ENCODE assay signal across 12 cellular contexts in genomic region chr17:34386925-34387550, GRCh38. TPM values are rescaled to one million over a fixed set of nuclear protein-coding genes. Genes with fewer than 3 reads are reported as not detected.
DNase-seq lines count a peak whose midpoint lies in the region; ATAC-seq, FAIRE-seq and TF ChIP-seq lines count a peak whose summit lies in the region.
"Had no signal": no experiment of that assay in that cellular context is flagged by ENCODE, and none has a peak within 500 bp of the region (broad histone marks: within the 10 kb centered on the region; RNA-seq: fewer than 3 reads in every experiment).

No MANE protein-coding gene starts in this region.

- CTCF ChIA-PET in CD8-positive, alpha-beta T cell (lab: Charles Lee): no interaction called here
- CTCF ChIA-PET in SK-N-SH (lab: Yijun Ruan, JAX): interaction anchor here (1.2 to 6.9 kb wide), 3 partner anchors 26 to 216 kb away, joined by 4 to 38 read pairs (median 4); no protein-coding TSS in a partner anchor

- H3K9me3 Mint-ChIP-seq in astrocyte (ENCODE audit: unreplicated experiment) (no peaks in the 10 kb centered on the region), nephron (no peaks in the 10 kb centered on the region), immature natural killer cell (no peaks in the 10 kb centered on the region)
- H3K9me3 Mint-ChIP-seq in CD8-positive, alpha-beta T cell: no peaks in the 10 kb centered on the region

- no peak for TF ChIP-seq EP300 in SK-N-SH (IDR thresholded peaks at IDR 0.05; ENCODE audit: borderline replicate concordance in 1 of 2, low read depth in 1 of 2, low read length in 1 of 2)

- H3F3A ChIP-seq in MM.1S (ENCODE audit: insufficient read depth, low read length) (peaks cover 78% of the 10 kb centered on the region), SK-N-SH (replicated peaks; ENCODE audit: insufficient read depth) (no peaks in the 10 kb centered on the region)

- H3K27me3 Mint-ChIP-seq in astrocyte (ENCODE audit: low read depth, unreplicated experiment) (peaks cover 18% of the 10 kb centered on the region), nephron (ENCODE audit: low read depth) (peaks cover 14% of the 10 kb centered on the region), immature natural killer cell (ENCODE audit: low read depth in 3 of 3) (peaks cover 2 to 17% (median 8%) of the 10 kb centered on the region in 3 donors)
- peaks cover 8% of the 10 kb centered on the region for H3K27me3 Mint-ChIP-seq in CD8-positive, alpha-beta T cell (ENCODE audit: low read depth)

- TF ChIP-seq CTCF in MM.1S (IDR thresholded peaks at IDR 0.05; ENCODE audit: low read length) (no peak), astrocyte (IDR thresholded peaks at IDR 0.05; ENCODE audit: insufficient read depth, low read depth, low read length) (no peak), nephron (IDR thresholded peaks at IDR 0.05; ENCODE audit: unreplicated experiment in 3 of 3) (no peak), SK-N-SH (IDR thresholded peaks at IDR 0.05) (no peak)
- no peak for TF ChIP-seq CTCF in CD8-positive, alpha-beta T cell (IDR thresholded peaks at IDR 0.05)

- H2AFZ ChIP-seq in MM.1S (ENCODE audit: low read length) (no peak overlapping the region), astrocyte (ENCODE audit: low read depth, low read length) (no peak overlapping the region), SK-N-SH (ENCODE audit: low read depth) (no peak overlapping the region)

- 62% methylated on average over 4 of the region's 4 CpGs for WGBS in SK-N-SH (ENCODE audit: low lambda C conversion rate)

- no peak for TF ChIP-seq RAD21 in SK-N-SH (IDR thresholded peaks at IDR 0.05; ENCODE audit: low read length)

- H3K4me1 Mint-ChIP-seq in astrocyte (ENCODE audit: low read depth, unreplicated experiment) (peaks cover 16% of the 10 kb centered on the region), nephron (peaks cover 4% of the 10 kb centered on the region), immature natural killer cell (peaks cover 2 to 17% of the 10 kb centered on the region in 2 donors)
- H3K4me1 Mint-ChIP-seq in CD8-positive, alpha-beta T cell (ENCODE audit: low read depth): peaks cover 2% of the 10 kb centered on the region

- H3K27ac Mint-ChIP-seq in astrocyte (ENCODE audit: unreplicated experiment) (peak overlapping the region; percentile 20), nephron (peak overlapping the region; percentile 75 to 98 (median 97)), immature natural killer cell (no peak overlapping the region)
- H3K27ac Mint-ChIP-seq in CD8-positive, alpha-beta T cell: no peak overlapping the region
- H3K27ac Mint-ChIP-seq: activated naive CD8-positive, alpha-beta T cell had no signal

- H3K36me3 ChIP-seq in MM.1S (replicated peaks; ENCODE audit: insufficient read depth, low read length): no peaks in the 10 kb centered on the region
- H3K36me3 ChIP-seq in astrocyte (ENCODE audit: insufficient read depth, low read length): no peaks in the 10 kb centered on the region
- no peaks in the 10 kb centered on the region for H3K36me3 ChIP-seq in CD8-positive, alpha-beta T cell (ENCODE audit: insufficient read depth, low read length)
- H3K36me3 ChIP-seq in SK-N-SH (replicated peaks in 1 of 2; ENCODE audit: control insufficient read depth in 1 of 2, insufficient read depth in 2 of 2, low read length in 1 of 2): no peaks in the 10 kb centered on the region

- H3K9me2 ChIP-seq in MM.1S (replicated peaks; ENCODE audit: insufficient read depth, low read length): no peaks in the 10 kb centered on the region
- no peaks in the 10 kb centered on the region for H3K9me2 ChIP-seq in SK-N-SH

- H3K4me3 Mint-ChIP-seq in astrocyte (ENCODE audit: unreplicated experiment) (no peak overlapping the region), nephron (peak overlapping the region in 1 of 3 experiments; percentile 18), immature natural killer cell (no peak overlapping the region)
- no peak overlapping the region for H3K4me3 Mint-ChIP-seq in CD8-positive, alpha-beta T cell
- H3K4me3 Mint-ChIP-seq: activated naive CD8-positive, alpha-beta T cell had no signal

- ATAC-seq in CD8-positive, alpha-beta T cell: no peak

- FAIRE-seq in astrocyte (lab: Jason Lieb, UNC): no peak
- FAIRE-seq: endometrium had no signal

- peak overlapping the region; percentile 65 for H3K9ac ChIP-seq in MM.1S (ENCODE audit: low read length)
- H3K9ac ChIP-seq in astrocyte (ENCODE audit: low read length): no peak overlapping the region
- no peak overlapping the region for H3K9ac ChIP-seq in SK-N-SH

- H3K36me3 Mint-ChIP-seq in astrocyte (ENCODE audit: low read depth, unreplicated experiment) (no peaks in the 10 kb centered on the region), nephron (ENCODE audit: low read depth) (no peaks in the 10 kb centered on the region), immature natural killer cell (no peaks in the 10 kb centered on the region)
- no peaks in the 10 kb centered on the region for H3K36me3 Mint-ChIP-seq in CD8-positive, alpha-beta T cell
- H3K36me3 Mint-ChIP-seq: activated naive CD8-positive, alpha-beta T cell had no signal

- peak; percentile 45 for DNase-seq in EL
- DNase-seq in MM.1S: peak; percentile 86
- peak; percentile 4 for DNase-seq in astrocyte (ENCODE audit: low read depth)
- no peak for DNase-seq in immature natural killer cell
- no peak for DNase-seq in SK-N-DZ (ENCODE audit: low spot score)
- DNase-seq in CD8-positive, alpha-beta T cell: no peak
- no peak for DNase-seq in SK-N-SH
- DNase-seq: DMS79 had no signal

- H3K27me3 ChIP-seq in MM.1S (replicated peaks; ENCODE audit: insufficient read depth, low read length) (no peaks in the 10 kb centered on the region), astrocyte (ENCODE audit: insufficient read depth, low read length) (peaks cover 3% of the 10 kb centered on the region), SK-N-SH (ENCODE audit: insufficient read depth) (no peaks in the 10 kb centered on the region)
- H3K27me3 ChIP-seq in CD8-positive, alpha-beta T cell (ENCODE audit: insufficient read depth, low read length): no peaks in the 10 kb centered on the region

- peaks cover 99% of the 10 kb centered on the region for H3K4me1 ChIP-seq in MM.1S (ENCODE audit: low read length)
- H3K4me1 ChIP-seq in astrocyte (ENCODE audit: insufficient read depth, low read length): no peaks in the 10 kb centered on the region
- no peaks in the 10 kb centered on the region for H3K4me1 ChIP-seq in CD8-positive, alpha-beta T cell (ENCODE audit: insufficient read depth, low read length)
- H3K4me1 ChIP-seq in SK-N-SH (ENCODE audit: control insufficient read depth in 1 of 2, insufficient read depth in 2 of 2, low read depth in 1 of 2, low read length in 1 of 2): peaks cover 0 to 3% of the 10 kb centered on the region in 2 experiments; a peak in 1 of 4 replicates

- H3K79me2 ChIP-seq in MM.1S (ENCODE audit: low read length) (peaks cover 4% of the 10 kb centered on the region; the same call in 1 of the 2 replicates), astrocyte (ENCODE audit: insufficient read depth, low read length) (no peaks in the 10 kb centered on the region), SK-N-SH (ENCODE audit: insufficient read depth) (no peaks in the 10 kb centered on the region)

- H3K27ac ChIP-seq in MM.1S (ENCODE audit: low read length) (peak overlapping the region; percentile 92), astrocyte (ENCODE audit: low read depth, low read length) (no peak overlapping the region), SK-N-SH (ENCODE audit: low read depth in 2 of 2, low read length in 1 of 2) (no peak overlapping the region)
- H3K27ac ChIP-seq in CD8-positive, alpha-beta T cell (ENCODE audit: low read depth, low read length): no peak overlapping the region

- no peak overlapping the region for H3K4me3 ChIP-seq in MM.1S (ENCODE audit: low read length)
- no peak overlapping the region for H3K4me3 ChIP-seq in astrocyte (ENCODE audit: insufficient read depth, low read depth, low read length)
- no peak overlapping the region for H3K4me3 ChIP-seq in CD8-positive, alpha-beta T cell (ENCODE audit: low read depth, low read length)
- H3K4me3 ChIP-seq in SK-N-SH (ENCODE audit: low read depth in 2 of 2, low read length in 1 of 2): no peak overlapping the region

- H4K20me1 ChIP-seq in MM.1S (ENCODE audit: insufficient read depth, low read length): no peaks in the 10 kb centered on the region
- H4K20me1 ChIP-seq in astrocyte (ENCODE audit: insufficient read depth, low read length): no peaks in the 10 kb centered on the region
- no peaks in the 10 kb centered on the region for H4K20me1 ChIP-seq in SK-N-SH (ENCODE audit: insufficient read depth)

- intact Hi-C loops in CD8-positive, alpha-beta T cell (cut with DNase I, micrococcal nuclease): no loop called here

- no peaks in the 10 kb centered on the region for H3K9me3 ChIP-seq in MM.1S (replicated peaks; ENCODE audit: insufficient read depth, low read length)
- peaks cover 3% of the 10 kb centered on the region for H3K9me3 ChIP-seq in astrocyte (ENCODE audit: insufficient read depth, low read depth, low read length)
- no peaks in the 10 kb centered on the region for H3K9me3 ChIP-seq in CD8-positive, alpha-beta T cell (ENCODE audit: low read length)
- H3K9me3 ChIP-seq in SK-N-SH: no peaks in the 10 kb centered on the region

- H3K4me2 ChIP-seq in MM.1S (ENCODE audit: low read depth, low read length) (peak overlapping the region; percentile 54), astrocyte (ENCODE audit: low read length) (no peak overlapping the region), SK-N-SH (no peak overlapping the region)

- POLR2A ChIA-PET in CD8-positive, alpha-beta T cell (lab: Charles Lee): no interaction called here
- POLR2A ChIA-PET in SK-N-SH (lab: Yijun Ruan, JAX): no interaction called here

TF ChIP-seq in SK-N-SH, 30 proteins besides CTCF, POLR2A, EP300 and RAD21 (continues in another document):
- TF ChIP-seq USF1 (IDR thresholded peaks at IDR 0.05; ENCODE audit: borderline replicate concordance, low read depth): no peak

RNA-seq across cellular contexts. Expression of gene CCL1, which starts 24.0 kb away (rescaled TPM):
- total RNA-seq in astrocyte: not detected in 2 replicates
- not detected for polyA plus RNA-seq in immature natural killer cell
- not detected in 2 replicates for polyA plus RNA-seq in SK-N-DZ (2014; cell fraction: cytosol; rRNA removed)
- polyA plus RNA-seq in SK-N-DZ (2014; cell fraction: nucleus; rRNA removed): not detected in 2 replicates
- total RNA-seq in CD8-positive, alpha-beta T cell: not detected
- not detected in 2 replicates for polyA plus RNA-seq in SK-N-SH (2012; rRNA removed)
- polyA plus RNA-seq in SK-N-SH (2012; cell fraction: cytosol; rRNA removed): not detected in 2 replicates
- not detected in 2 replicates for polyA plus RNA-seq in SK-N-SH (2012; cell fraction: nucleus; rRNA removed)
- total RNA-seq: urinary bladder had no signal
- polyA plus RNA-seq: urinary bladder had no signal

RNA-seq across cellular contexts. Expression of gene CCL13, which starts 30.8 kb away (rescaled TPM):
- total RNA-seq in astrocyte: not detected in 2 replicates
- polyA plus RNA-seq in immature natural killer cell: not detected
- not detected in 2 replicates for polyA plus RNA-seq in SK-N-DZ (2014; cell fraction: cytosol; rRNA removed)
- not detected in 2 replicates for polyA plus RNA-seq in SK-N-DZ (2014; cell fraction: nucleus; rRNA removed)
- total RNA-seq in CD8-positive, alpha-beta T cell: not detected
- polyA plus RNA-seq in SK-N-SH (2012; rRNA removed): not detected in 2 replicates
- polyA plus RNA-seq in SK-N-SH (2012; cell fraction: cytosol; rRNA removed): not detected in 2 replicates
- polyA plus RNA-seq in SK-N-SH (2012; cell fraction: nucleus; rRNA removed): not detected in 2 replicates

Comparison
In these comparisons a context has a peak if more than half of its experiments do, and no peak if none do; other contexts are left out.
1. DNase-seq: peak in EL (single experiment), MM.1S (single experiment) and astrocyte (single experiment); none in immature natural killer cell (0 of 3), SK-N-DZ (single experiment), CD8-positive, alpha-beta T cell (0 of 7) and SK-N-SH (single experiment).
2. H3K27ac Mint-ChIP-seq: peak in astrocyte (single experiment) and nephron (3 of 3); none in immature natural killer cell (0 of 6) and CD8-positive, alpha-beta T cell (single experiment).